ENCODE assay signal across 16 cellular contexts in the genomic region with DNA sequence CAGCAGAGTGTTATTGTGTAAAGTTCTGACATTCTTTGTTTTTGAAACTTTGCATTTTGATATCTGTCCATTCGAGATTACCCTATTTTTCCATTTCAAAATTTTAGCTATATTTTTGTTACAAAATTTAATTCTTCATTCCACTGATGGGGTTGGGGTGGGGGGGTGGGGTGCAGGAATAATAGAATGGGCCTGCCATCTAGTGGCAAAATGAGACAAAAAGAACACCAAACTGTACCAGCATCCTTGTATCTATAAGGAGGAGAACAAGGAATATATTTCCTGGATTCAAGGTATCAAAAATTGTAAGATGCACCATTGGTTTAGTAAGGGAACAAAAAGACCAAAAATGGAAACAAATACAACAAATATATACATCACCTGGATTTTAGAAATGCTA. TPM values are rescaled to one million over a fixed set of nuclear protein-coding genes. Genes with fewer than 3 reads are reported as not detected.
DNase-seq lines count a peak whose midpoint lies in the region; ATAC-seq and TF ChIP-seq lines count a peak whose summit lies in the region.
"Had no signal": no experiment of that assay in that cellular context is flagged by ENCODE, and none has a peak within 500 bp of the region (broad histone marks: within the 10 kb centered on the region; RNA-seq: fewer than 3 reads in every experiment).

No MANE protein-coding gene starts in this region.

- intact Hi-C loops in mammary epithelial cell (cut with micrococcal nuclease): no loop called here
- intact Hi-C loops in CD4-positive, alpha-beta memory T cell (cut with micrococcal nuclease): no loop called here

- no peak overlapping the region for H3K4me3 ChIP-seq in mammary epithelial cell (replicated peaks in 1 of 3; ENCODE audit: insufficient read depth in 1 of 3, low read depth in 2 of 3, low read length in 3 of 3)
- no peak overlapping the region for H3K4me3 ChIP-seq in retinal pigment epithelial cell (ENCODE audit: low read length)
- H3K4me3 ChIP-seq in CD4-positive, alpha-beta memory T cell (ENCODE audit: low read length in 2 of 2): no peak overlapping the region
- H3K4me3 ChIP-seq: gastroesophageal sphincter, skin epidermis had no signal

- no peaks in the 10 kb centered on the region for H3K4me1 ChIP-seq in mammary epithelial cell (ENCODE audit: insufficient read depth, low read length)
- no peaks in the 10 kb centered on the region for H3K4me1 ChIP-seq in CD4-positive, alpha-beta memory T cell (ENCODE audit: insufficient read depth, low read length)
- H3K4me1 ChIP-seq: Caco-2, gastroesophageal sphincter had no signal

- 0% methylated on average over 1 of the region's 1 CpG for WGBS in mammary epithelial cell (ENCODE audit: low coverage, missing lambda C conversion rate)

- no peaks in the 10 kb centered on the region for H3K9me3 Mint-ChIP-seq in CD4-positive, alpha-beta memory T cell
- H3K9me3 Mint-ChIP-seq: effector memory CD8-positive, alpha-beta T cell had no signal

- no peaks in the 10 kb centered on the region for H3K27me3 ChIP-seq in mammary epithelial cell (ENCODE audit: insufficient read depth, low read length)
- no peaks in the 10 kb centered on the region for H3K27me3 ChIP-seq in CD4-positive, alpha-beta memory T cell (ENCODE audit: insufficient read depth, low read length)
- H3K27me3 ChIP-seq: gastroesophageal sphincter had no signal

- H2AFZ ChIP-seq in mammary epithelial cell (ENCODE audit: low read depth, low read length): no peak overlapping the region

- dilution Hi-C loops in mammary epithelial cell (cut with HindIII; ENCODE audit: low sequenced_read_pairs): loop anchor here (25.0 kb wide), 1 partner anchor 149 kb away; no protein-coding TSS in a partner anchor

- TF ChIP-seq CTCF in LNCAP (IDR thresholded peaks at IDR 0.05): peak; percentile 58; the same call in 1 of the 2 replicates
- peak; percentile 15 to 34 for TF ChIP-seq CTCF in mammary epithelial cell (conservative IDR thresholded peaks at IDR 0.05 in 1 of 2, IDR thresholded peaks at IDR 0.05 in 1 of 2; ENCODE audit: extremely low read depth in 1 of 2, insufficient read depth in 1 of 2, low read depth in 1 of 2, low read length in 2 of 2)
- TF ChIP-seq CTCF in retinal pigment epithelial cell (conservative IDR thresholded peaks at IDR 0.05; ENCODE audit: low read depth, low read length): peak; percentile 9

- peak; percentile 5 for DNase-seq in SIG-M5 treated with dmso at 0.1 percent for 504 hours (lab: John Stamatoyannopoulos, UW; ENCODE audit: unreplicated experiment)
- DNase-seq in SIG-M5 (lab: John Stamatoyannopoulos, UW): no peak
- DNase-seq in mammary epithelial cell: no peak
- DNase-seq in retinal pigment epithelial cell (ENCODE audit: low read depth): no peak
- DNase-seq in CD4-positive, alpha-beta memory T cell: no peak
- DNase-seq in SHP77 treated with DMSO at 0.1 percent for 48 hours (lab: John Stamatoyannopoulos, UW): no peak
- DNase-seq: anterior cingulate cortex; Caco-2; effector memory CD8-positive, alpha-beta T cell; mesenchymal stem cell had no signal

- ATAC-seq in GM21825 (IDR thresholded peaks at IDR 0.05; ENCODE audit: unreplicated experiment): no peak
- ATAC-seq: effector memory CD8-positive, alpha-beta T cell; gastroesophageal sphincter had no signal

- BruUV-seq in mammary epithelial cell (replicated peaks; lab: Mats Ljungman, UMichigan): no TSS peak

- H3K4me1 Mint-ChIP-seq in CD4-positive, alpha-beta memory T cell: no peaks in the 10 kb centered on the region

- H3K27ac Mint-ChIP-seq in CD4-positive, alpha-beta memory T cell: no peak overlapping the region
- H3K27ac Mint-ChIP-seq: effector memory CD8-positive, alpha-beta T cell had no signal

- no peak overlapping the region for H3K4me2 ChIP-seq in mammary epithelial cell (ENCODE audit: insufficient read depth, low read depth, low read length)

- CTCF ChIA-PET in mammary epithelial cell (lab: Charles Lee; ENCODE audit: low non-redundant PET): interaction anchor here (0.5 kb wide), 1 partner anchor 379 kb away, joined by 9 read pairs; a partner anchor contains a TSS
- CTCF ChIA-PET in CD4-positive, alpha-beta memory T cell (lab: Charles Lee; ENCODE audit: partially characterized antibody): interaction anchor here (0.6 to 2.4 kb wide), 5 partner anchors 8 to 159 kb away, joined by 4 to 5 read pairs (median 5); no protein-coding TSS in a partner anchor

- H3K36me3 Mint-ChIP-seq in CD4-positive, alpha-beta memory T cell: no peaks in the 10 kb centered on the region

- in situ Hi-C loops in mammary epithelial cell (cut with MboI; ENCODE audit: low sequenced_read_pairs in 2 of 2): loop anchor here (10.0 to 25.0 kb wide), 2 partner anchors 151 to 399 kb away; no protein-coding TSS in a partner anchor

- no peaks in the 10 kb centered on the region for H3K9me3 ChIP-seq in mammary epithelial cell (replicated peaks; ENCODE audit: insufficient read depth, low read length)
- no peaks in the 10 kb centered on the region for H3K9me3 ChIP-seq in CD4-positive, alpha-beta memory T cell (ENCODE audit: control insufficient read depth in 1 of 2, low read length in 2 of 2)
- H3K9me3 ChIP-seq: Caco-2, gastroesophageal sphincter had no signal

- no peaks in the 10 kb centered on the region for H3K36me3 ChIP-seq in mammary epithelial cell (ENCODE audit: insufficient read depth, low read length)
- H3K36me3 ChIP-seq in CD4-positive, alpha-beta memory T cell (ENCODE audit: insufficient read depth, low read length): no peaks in the 10 kb centered on the region
- H3K36me3 ChIP-seq: gastroesophageal sphincter had no signal

- POLR2A ChIA-PET in CD4-positive, alpha-beta memory T cell (lab: Charles Lee; ENCODE audit: partially characterized antibody): no interaction called here

- peaks cover 0 to 3% of the 10 kb centered on the region in 2 donors for H3K27me3 Mint-ChIP-seq in CD4-positive, alpha-beta memory T cell

- H3K27ac ChIP-seq in mammary epithelial cell (ENCODE audit: insufficient read depth, low read depth, low read length): no peak overlapping the region
- no peak overlapping the region for H3K27ac ChIP-seq in CD4-positive, alpha-beta memory T cell (ENCODE audit: low read depth, low read length)
- H3K27ac ChIP-seq: gastroesophageal sphincter, skin epidermis had no signal

- H3K9ac ChIP-seq in mammary epithelial cell (ENCODE audit: insufficient read depth, low read length): no peak overlapping the region

- H3K79me2 ChIP-seq in mammary epithelial cell (ENCODE audit: insufficient read depth, low read length): no peaks in the 10 kb centered on the region

- H3K4me3 Mint-ChIP-seq in CD4-positive, alpha-beta memory T cell: no peak overlapping the region
- H3K4me3 Mint-ChIP-seq: effector memory CD8-positive, alpha-beta T cell had no signal

- no peaks in the 10 kb centered on the region for H4K20me1 ChIP-seq in mammary epithelial cell (ENCODE audit: insufficient read depth, low read length)

RNA-seq across cellular contexts. Expression of a gene that starts 27.9 kb away (rescaled TPM):
- total RNA-seq in mammary epithelial cell: not detected
- polyA plus RNA-seq in mammary epithelial cell: not detected
- not detected for polyA minus RNA-seq in mammary epithelial cell
- not detected for total RNA-seq in CD4-positive, alpha-beta memory T cell
- not detected for polyA plus RNA-seq in CD4-positive, alpha-beta memory T cell
- total RNA-seq: gastroesophageal sphincter, RPMI7951 had no signal
- polyA plus RNA-seq: AG04450 had no signal
